Comparison of ENCODE assay signal across 12 cellular contexts in genomic region chr17:27565874-27566672, GRCh38.
A peak's percentile ranks its signal among the peaks of the same experiment; 100 is the strongest.
DNase-seq lines count a peak whose midpoint lies in the region; ATAC-seq, FAIRE-seq and TF ChIP-seq lines count a peak whose summit lies in the region.
"Had no signal": no experiment of that assay in that cellular context is flagged by ENCODE, and none has a peak within 500 bp of the region (broad histone marks: within the 10 kb centered on the region; RNA-seq: fewer than 3 reads in every experiment).

No MANE protein-coding gene starts in this region.

- H3K27ac Mint-ChIP-seq in activated T-cell treated with anti-CD3 and anti-CD28 coated beads, Interleukin-2, amount 50 U/mL, for 24 hours, result peak overlapping the region; percentile 92
- H3K27ac Mint-ChIP-seq: IgD-negative memory B cell had no signal

- H3K9me3 ChIP-seq in kidney (ENCODE audit: control insufficient read depth in 1 of 2, low read length in 2 of 2), result no peaks in the 10 kb centered on the region
- H3K9me3 ChIP-seq in colonic mucosa, result no peaks in the 10 kb centered on the region

- no peak overlapping the region for H3K9ac ChIP-seq in kidney (ENCODE audit: low read length in 2 of 2)
- no peak overlapping the region for H3K9ac ChIP-seq in colonic mucosa (ENCODE audit: low read depth in 2 of 2, low read length in 2 of 2)

- FAIRE-seq in kidney (lab: Jason Lieb, UNC), result no peak

- H3K27me3 ChIP-seq in colonic mucosa, result no peaks in the 10 kb centered on the region

- intact Hi-C loops in kidney (cut with DNase I) (no loop called here), colonic mucosa (cut with DNase I) (loop anchor here (10.0 kb wide), 1 partner anchor 111 kb away; the partner anchor contains the start of gene KSR1)

- peaks cover 74% of the 10 kb centered on the region for H3K4me1 Mint-ChIP-seq in activated T-cell treated with anti-CD3 and anti-CD28 coated beads, Interleukin-2, amount 50 U/mL, for 24 hours (ENCODE audit: low read depth)

- no peak for DNase-seq in activated CD4-positive, CD25-positive, alpha-beta regulatory T cell (lab: John Stamatoyannopoulos, UW)
- DNase-seq in activated T-cell treated with anti-CD3 and anti-CD28 coated beads, Interleukin-2, amount 50 U/mL, for 24 hours, result no peak
- DNase-seq in kidney (peak; percentile 67), NCI-H446 treated with DMSO at 0.1 percent for 48 hours (lab: John Stamatoyannopoulos, UW) (no peak), NCI-H2171 (lab: John Stamatoyannopoulos, UW) (no peak), colonic mucosa (no peak)
- peak; percentile 47 to 71 for DNase-seq in stimulated activated CD8-positive, alpha-beta memory T cell treated with anti-CD3 and anti-CD28 coated beads, Interleukin-15, amount 100 ng/mL, for 48 hours (ENCODE audit: low read depth in 2 of 2)
- DNase-seq: caudate nucleus, EL, WERI-Rb-1 had no signal

- peaks cover 73% of the 10 kb centered on the region for H3K36me3 Mint-ChIP-seq in activated T-cell treated with anti-CD3 and anti-CD28 coated beads, Interleukin-2, amount 50 U/mL, for 24 hours (ENCODE audit: low read depth)

- no peak overlapping the region for H3K4me3 ChIP-seq in kidney (ENCODE audit: low read length in 2 of 2)
- H3K4me3 ChIP-seq in colonic mucosa, result no peak overlapping the region

- H3K4me3 Mint-ChIP-seq in activated T-cell treated with anti-CD3 and anti-CD28 coated beads, Interleukin-2, amount 50 U/mL, for 24 hours, result peak overlapping the region; percentile 61
- H3K4me3 Mint-ChIP-seq: IgD-negative memory B cell had no signal

- H3K4me1 ChIP-seq in kidney (ENCODE audit: control insufficient read depth in 1 of 2, insufficient read depth in 1 of 2, low read depth in 1 of 2, low read length in 2 of 2), result peaks cover 27 to 28% of the 10 kb centered on the region in 2 donors
- H3K4me1 ChIP-seq in colonic mucosa, result no peaks in the 10 kb centered on the region

- ATAC-seq in activated CD4-positive, CD25-positive, alpha-beta regulatory T cell treated with anti-CD3 and anti-CD28 coated beads, Interleukin-2, amount 50 U/mL, for 24 hours, result peak; percentile 62 to 74

- no peak for TF ChIP-seq CTCF in kidney (IDR thresholded peaks at IDR 0.05; ENCODE audit: borderline replicate concordance, extremely low read depth, insufficient read depth)
- no peak for TF ChIP-seq CTCF in colonic mucosa (IDR thresholded peaks at IDR 0.05)

- H3K9me3 Mint-ChIP-seq in activated T-cell treated with anti-CD3 and anti-CD28 coated beads, Interleukin-2, amount 50 U/mL, for 24 hours, result no peaks in the 10 kb centered on the region
- H3K9me3 Mint-ChIP-seq: IgD-negative memory B cell had no signal

- H3K27ac ChIP-seq in kidney (ENCODE audit: low read depth in 2 of 2, low read length in 2 of 2) (peak overlapping the region; percentile 26 to 28), colonic mucosa (no peak overlapping the region)
- H3K27ac ChIP-seq: WERI-Rb-1 had no signal

- no peaks in the 10 kb centered on the region for H3K27me3 Mint-ChIP-seq in activated T-cell treated with anti-CD3 and anti-CD28 coated beads, Interleukin-2, amount 50 U/mL, for 24 hours
- H3K27me3 Mint-ChIP-seq: IgD-negative memory B cell had no signal

- H3K36me3 ChIP-seq in kidney (ENCODE audit: control insufficient read depth in 1 of 2, insufficient read depth in 2 of 2, low read length in 2 of 2) (no peaks in the 10 kb centered on the region), colonic mucosa (no peaks in the 10 kb centered on the region)

Comparison
In these comparisons a context has a peak if more than half of its experiments do, and no peak if none do; other contexts are left out.
1. DNase-seq: peak in kidney (single experiment) and stimulated activated CD8-positive, alpha-beta memory T cell treated with anti-CD3 and anti-CD28 coated beads, Interleukin-15, amount 100 ng/mL, for 48 hours (2 of 2); none in activated CD4-positive, CD25-positive, alpha-beta regulatory T cell (0 of 4), activated T-cell treated with anti-CD3 and anti-CD28 coated beads, Interleukin-2, amount 50 U/mL, for 24 hours (single experiment), NCI-H446 treated with DMSO at 0.1 percent for 48 hours (single experiment), NCI-H2171 (single experiment) and colonic mucosa (single experiment).